Comparison of ENCODE assay signal across 1 cellular context in the genomic region with DNA sequence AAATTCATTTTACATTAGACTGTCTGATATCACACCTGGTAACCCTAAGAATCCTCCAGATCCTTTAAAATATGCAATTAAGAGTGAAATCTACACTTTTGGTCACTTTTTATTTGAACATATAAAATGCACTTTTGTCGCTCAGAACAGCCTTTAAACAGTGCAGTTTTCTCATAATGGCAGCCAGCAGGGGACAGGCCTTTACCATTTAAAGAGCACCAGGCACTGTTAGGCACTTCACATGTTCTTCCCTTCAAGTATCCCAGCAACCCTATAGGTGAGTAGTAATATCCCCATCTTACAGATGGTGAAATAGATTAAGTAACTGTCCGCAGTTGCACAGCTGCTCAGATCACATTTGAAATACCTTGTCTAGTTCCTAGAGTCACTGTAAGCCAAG.
TF ChIP-seq lines count a peak whose summit lies in the region.

No MANE protein-coding gene starts in this region.

TF ChIP-seq in IMR-90, 13 proteins besides CTCF, POLR2A, EP300 and RAD21:
- TF ChIP-seq RCOR1 (IDR thresholded peaks at IDR 0.05; ENCODE audit: insufficient replicate concordance, low read length) = no peak
- no peak for TF ChIP-seq CHD1 (IDR thresholded peaks at IDR 0.05; ENCODE audit: low read depth, low read length)
- no peak for TF ChIP-seq FOS (IDR thresholded peaks at IDR 0.05; ENCODE audit: low read depth, low read length)
- TF ChIP-seq MXI1 (IDR thresholded peaks at IDR 0.05; ENCODE audit: borderline replicate concordance, low read depth, low read length) = no peak
- no peak for TF ChIP-seq MAZ (IDR thresholded peaks at IDR 0.05; ENCODE audit: borderline replicate concordance, low read depth, low read length)
- TF ChIP-seq NFE2L2 (IDR thresholded peaks at IDR 0.05; ENCODE audit: low read depth, low read length) = no peak
- no peak for TF ChIP-seq SMC3 (IDR thresholded peaks at IDR 0.05; ENCODE audit: low read depth, low read length)
- TF ChIP-seq, protein P1, sequence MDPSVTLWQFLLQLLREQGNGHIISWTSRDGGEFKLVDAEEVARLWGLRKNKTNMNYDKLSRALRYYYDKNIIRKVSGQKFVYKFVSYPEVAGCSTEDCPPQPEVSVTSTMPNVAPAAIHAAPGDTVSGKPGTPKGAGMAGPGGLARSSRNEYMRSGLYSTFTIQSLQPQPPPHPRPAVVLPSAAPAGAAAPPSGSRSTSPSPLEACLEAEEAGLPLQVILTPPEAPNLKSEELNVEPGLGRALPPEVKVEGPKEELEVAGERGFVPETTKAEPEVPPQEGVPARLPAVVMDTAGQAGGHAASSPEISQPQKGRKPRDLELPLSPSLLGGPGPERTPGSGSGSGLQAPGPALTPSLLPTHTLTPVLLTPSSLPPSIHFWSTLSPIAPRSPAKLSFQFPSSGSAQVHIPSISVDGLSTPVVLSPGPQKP (IDR thresholded peaks at IDR 0.05; ENCODE audit: borderline replicate concordance, low read depth, low read length) = no peak
- TF ChIP-seq CEBPB (IDR thresholded peaks at IDR 0.05; ENCODE audit: low read depth, low read length) = no peak
- TF ChIP-seq BHLHE40 (IDR thresholded peaks at IDR 0.05; ENCODE audit: low read depth, low read length) = no peak
- TF ChIP-seq RFX5 (IDR thresholded peaks at IDR 0.05; ENCODE audit: low read depth, low read length) = no peak
- TF ChIP-seq, protein P2, sequence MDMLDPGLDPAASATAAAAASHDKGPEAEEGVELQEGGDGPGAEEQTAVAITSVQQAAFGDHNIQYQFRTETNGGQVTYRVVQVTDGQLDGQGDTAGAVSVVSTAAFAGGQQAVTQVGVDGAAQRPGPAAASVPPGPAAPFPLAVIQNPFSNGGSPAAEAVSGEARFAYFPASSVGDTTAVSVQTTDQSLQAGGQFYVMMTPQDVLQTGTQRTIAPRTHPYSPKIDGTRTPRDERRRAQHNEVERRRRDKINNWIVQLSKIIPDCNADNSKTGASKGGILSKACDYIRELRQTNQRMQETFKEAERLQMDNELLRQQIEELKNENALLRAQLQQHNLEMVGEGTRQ (IDR thresholded peaks at IDR 0.05; ENCODE audit: low read depth, low read length) = no peak
- no peak for TF ChIP-seq MAFK (IDR thresholded peaks at IDR 0.05; ENCODE audit: low read depth, low read length)
